37 cellular contexts compared by ENCODE assay signal in genomic region chr16:49075709-49076108, GRCh38.
"Had no signal": no experiment of that assay in that cellular context is flagged by ENCODE, and none has a peak within 500 bp of the region (broad histone marks: within the 10 kb centered on the region; RNA-seq: fewer than 3 reads in every experiment).

No MANE protein-coding gene starts in this region.

- H3K4me1 Mint-ChIP-seq: activated CD4-positive, alpha-beta T cell treated with anti-CD3 and anti-CD28 coated beads for 36 hours; activated CD4-positive, alpha-beta T cell treated with anti-CD3 and anti-CD28 coated beads, Interleukin-2, amount 10 ng/mL, durations not matched to agents 24 days and 14 days; activated CD8-positive, alpha-beta memory T cell treated with anti-CD3 and anti-CD28 coated beads, Interleukin-2, amount 10 ng/mL, durations not matched to agents 7 days and 5 days; activated naive CD4-positive, alpha-beta T cell treated with anti-CD3 and anti-CD28 coated beads, Interleukin-2, amount 10 ng/mL, durations not matched to agents 7 days and 5 days; activated naive CD8-positive, alpha-beta T cell treated with anti-CD3 and anti-CD28 coated beads, Interleukin-2, amount 10 ng/mL, durations not matched to agents 7 days and 5 days; brain; endodermal cell; T-helper 17 cell had no signal

- H3K9me3 Mint-ChIP-seq: activated CD4-positive, alpha-beta T cell treated with anti-CD3 and anti-CD28 coated beads, Interleukin-2, amount 10 ng/mL, durations not matched to agents 24 days and 14 days; endodermal cell had no signal

- H3K36me3 ChIP-seq: ascending aorta, breast epithelium, cardiac muscle cell, colonic mucosa, gastrocnemius medialis, heart left ventricle, WERI-Rb-1 had no signal

- ATAC-seq: activated CD4-positive, alpha-beta T cell treated with anti-CD3 and anti-CD28 coated beads for 36 hours; activated CD8-positive, alpha-beta memory T cell treated with anti-CD3 and anti-CD28 coated beads, Interleukin-2, amount 10 ng/mL, durations not matched to agents 7 days and 5 days; activated CD8-positive, alpha-beta T cell treated with anti-CD3 and anti-CD28 coated beads, Interleukin-2, amount 10 ng/mL, durations not matched to agents 7 days and 5 days; activated naive CD4-positive, alpha-beta T cell treated with anti-CD3 and anti-CD28 coated beads, Interleukin-2, amount 50 U/mL, for 72 hours; esophagus mucosa; foreskin keratinocyte; gastrocnemius medialis; heart left ventricle; T-helper 17 cell had no signal

- DNase-seq: activated CD4-positive, alpha-beta memory T cell treated with anti-CD3 and anti-CD28 coated beads for 36 hours; activated CD4-positive, alpha-beta T cell treated with anti-CD3 and anti-CD28 coated beads for 36 hours; activated CD4-positive, alpha-beta T cell treated with anti-CD3 and anti-CD28 coated beads, Interleukin-2, amount 10 ng/mL, durations not matched to agents 24 days and 14 days; activated CD4-positive, CD25-positive, alpha-beta regulatory T cell; activated CD4-positive, CD25-positive, alpha-beta regulatory T cell treated with anti-CD3 and anti-CD28 coated beads, Interleukin-2, amount 50 U/mL, for 72 hours; activated CD8-positive, alpha-beta memory T cell treated with anti-CD3 and anti-CD28 coated beads, Interleukin-2, amount 10 ng/mL, durations not matched to agents 7 days and 5 days; activated CD8-positive, alpha-beta memory T cell treated with anti-CD3 and anti-CD28 coated beads, Interleukin-2, amount 50 U/mL, for 4 hours; activated CD8-positive, alpha-beta T cell treated with anti-CD3 and anti-CD28 coated beads, Interleukin-2, amount 10 ng/mL, durations not matched to agents 7 days and 5 days; activated effector memory CD4-positive, alpha-beta T cell treated with anti-CD3 and anti-CD28 coated beads, Interleukin-2, amount 50 U/mL, for 16 hours; activated naive CD4-positive, alpha-beta T cell treated with anti-CD3 and anti-CD28 coated beads, Interleukin-2, amount 10 ng/mL, durations not matched to agents 7 days and 5 days; activated naive CD8-positive, alpha-beta T cell treated with anti-CD3 and anti-CD28 coated beads, Interleukin-2, amount 10 ng/mL, durations not matched to agents 7 days and 5 days; activated T-cell treated with anti-CD3 and anti-CD28 coated beads, Interleukin-2, amount 50 U/mL, for 1 hour; activated T-cell treated with anti-CD3 and anti-CD28 coated beads, Interleukin-2, amount 50 U/mL, for 48 hours; central memory CD4-positive, alpha-beta T cell; cerebellar nuclear complex; colonic mucosa; dorsolateral prefrontal cortex; effector memory CD4-positive, alpha-beta T cell; endodermal cell; foreskin keratinocyte; gastrocnemius medialis; glutamatergic neuron; heart left ventricle; T-helper 1 cell; T-helper 17 cell; T1000; WERI-Rb-1 had no signal

- H3K4me1 ChIP-seq: ascending aorta, breast epithelium, colonic mucosa, foreskin keratinocyte, gastrocnemius medialis, heart left ventricle had no signal

- H3K27ac Mint-ChIP-seq: activated CD4-positive, alpha-beta memory T cell treated with anti-CD3 and anti-CD28 coated beads for 36 hours; activated CD4-positive, alpha-beta T cell treated with anti-CD3 and anti-CD28 coated beads for 36 hours; activated CD4-positive, alpha-beta T cell treated with anti-CD3 and anti-CD28 coated beads, Interleukin-2, amount 10 ng/mL, durations not matched to agents 24 days and 14 days; activated CD8-positive, alpha-beta memory T cell treated with anti-CD3 and anti-CD28 coated beads, Interleukin-2, amount 10 ng/mL, durations not matched to agents 7 days and 5 days; activated CD8-positive, alpha-beta T cell treated with anti-CD3 and anti-CD28 coated beads, Interleukin-2, amount 10 ng/mL, durations not matched to agents 7 days and 5 days; activated naive CD4-positive, alpha-beta T cell treated with anti-CD3 and anti-CD28 coated beads, Interleukin-2, amount 10 ng/mL, durations not matched to agents 7 days and 5 days; activated naive CD4-positive, alpha-beta T cell treated with anti-CD3 and anti-CD28 coated beads, Interleukin-2, amount 50 U/mL, for 72 hours; activated naive CD8-positive, alpha-beta T cell treated with anti-CD3 and anti-CD28 coated beads, Interleukin-2, amount 10 ng/mL, durations not matched to agents 7 days and 5 days; activated T-helper 1 cell treated with anti-CD3 and anti-CD28 coated beads, Interleukin-12 subunit alpha, Interleukin-12 subunit beta, Interleukin-2, Interleukin-4 antibody, amounts not matched to agents 30 ng/mL and 10 ng/mL and 1 ng/mL, durations not matched to agents 14 hours and 24 hours and 36 hours; activated T-helper 2 cell treated with anti-CD3 and anti-CD28 coated beads, Interferon-gamma antibody, Interleukin-2, Interleukin-4, amounts not matched to agents 10 μg/mL and 5 μg/mL and 100 μg/mL, durations not matched to agents 14 hours and 24 hours and 36 hours; brain; dendritic cell treated with granulocyte-macrophage colony-stimulating factor and Interleukin-4, amounts not matched to agents 40 ng/mL and 50 ng/mL, for 4 days; endodermal cell; T-helper 17 cell; T-helper 2 cell treated with Interferon-gamma antibody and Interleukin-4, amounts not matched to agents 5 μg/mL and 100 μg/mL, for 36 hours had no signal

- H3K9me3 ChIP-seq: ascending aorta, colonic mucosa, gastrocnemius medialis had no signal

- H3K27ac ChIP-seq: ascending aorta, breast epithelium, cardiac muscle cell, colonic mucosa, dorsolateral prefrontal cortex, foreskin keratinocyte, gastrocnemius medialis, heart left ventricle, WERI-Rb-1 had no signal

- H3K4me3 ChIP-seq: ascending aorta, breast epithelium, cardiac muscle cell, colonic mucosa, dorsolateral prefrontal cortex, gastrocnemius medialis, heart left ventricle had no signal

- H3K27me3 ChIP-seq: ascending aorta, breast epithelium, cardiac muscle cell, colonic mucosa, foreskin keratinocyte, gastrocnemius medialis, heart left ventricle had no signal

- H3K36me3 Mint-ChIP-seq: activated CD4-positive, alpha-beta memory T cell treated with anti-CD3 and anti-CD28 coated beads for 36 hours; activated CD8-positive, alpha-beta memory T cell treated with anti-CD3 and anti-CD28 coated beads, Interleukin-2, amount 10 ng/mL, durations not matched to agents 7 days and 5 days; activated naive CD4-positive, alpha-beta T cell treated with anti-CD3 and anti-CD28 coated beads, Interleukin-2, amount 10 ng/mL, durations not matched to agents 7 days and 5 days; activated naive CD4-positive, alpha-beta T cell treated with anti-CD3 and anti-CD28 coated beads, Interleukin-2, amount 50 U/mL, for 72 hours; activated naive CD8-positive, alpha-beta T cell treated with anti-CD3 and anti-CD28 coated beads, Interleukin-2, amount 10 ng/mL, durations not matched to agents 7 days and 5 days; brain had no signal

- H3K4me3 Mint-ChIP-seq: activated CD4-positive, alpha-beta memory T cell treated with anti-CD3 and anti-CD28 coated beads for 36 hours; activated CD4-positive, alpha-beta T cell treated with anti-CD3 and anti-CD28 coated beads for 36 hours; activated CD4-positive, alpha-beta T cell treated with anti-CD3 and anti-CD28 coated beads, Interleukin-2, amount 10 ng/mL, durations not matched to agents 24 days and 14 days; activated CD8-positive, alpha-beta memory T cell treated with anti-CD3 and anti-CD28 coated beads, Interleukin-2, amount 10 ng/mL, durations not matched to agents 7 days and 5 days; activated CD8-positive, alpha-beta T cell treated with anti-CD3 and anti-CD28 coated beads, Interleukin-2, amount 10 ng/mL, durations not matched to agents 7 days and 5 days; activated naive CD4-positive, alpha-beta T cell treated with anti-CD3 and anti-CD28 coated beads, Interleukin-2, amount 10 ng/mL, durations not matched to agents 7 days and 5 days; activated naive CD8-positive, alpha-beta T cell treated with anti-CD3 and anti-CD28 coated beads, Interleukin-2, amount 10 ng/mL, durations not matched to agents 7 days and 5 days; activated T-helper 1 cell treated with anti-CD3 and anti-CD28 coated beads, Interleukin-12 subunit alpha, Interleukin-12 subunit beta, Interleukin-2, Interleukin-4 antibody, amounts not matched to agents 30 ng/mL and 10 ng/mL and 1 ng/mL, durations not matched to agents 14 hours and 24 hours and 36 hours; brain; dendritic cell treated with granulocyte-macrophage colony-stimulating factor and Interleukin-4, amounts not matched to agents 40 ng/mL and 50 ng/mL, for 4 days; endodermal cell; T-helper 17 cell; T-helper 2 cell treated with Interferon-gamma antibody and Interleukin-4, amounts not matched to agents 5 μg/mL and 100 μg/mL, for 36 hours had no signal

- H3K27me3 Mint-ChIP-seq: activated CD4-positive, alpha-beta memory T cell treated with anti-CD3 and anti-CD28 coated beads for 36 hours; activated CD4-positive, alpha-beta T cell treated with anti-CD3 and anti-CD28 coated beads for 36 hours; activated CD4-positive, alpha-beta T cell treated with anti-CD3 and anti-CD28 coated beads, Interleukin-2, amount 10 ng/mL, durations not matched to agents 24 days and 14 days; activated CD8-positive, alpha-beta memory T cell treated with anti-CD3 and anti-CD28 coated beads, Interleukin-2, amount 10 ng/mL, durations not matched to agents 7 days and 5 days; activated naive CD4-positive, alpha-beta T cell treated with anti-CD3 and anti-CD28 coated beads, Interleukin-2, amount 10 ng/mL, durations not matched to agents 7 days and 5 days; activated naive CD8-positive, alpha-beta T cell treated with anti-CD3 and anti-CD28 coated beads, Interleukin-2, amount 10 ng/mL, durations not matched to agents 7 days and 5 days; dendritic cell treated with granulocyte-macrophage colony-stimulating factor and Interleukin-4, amounts not matched to agents 40 ng/mL and 50 ng/mL, for 4 days; T-helper 17 cell had no signal
